ENCODE assay signal across 17 cellular contexts in the genomic region with DNA sequence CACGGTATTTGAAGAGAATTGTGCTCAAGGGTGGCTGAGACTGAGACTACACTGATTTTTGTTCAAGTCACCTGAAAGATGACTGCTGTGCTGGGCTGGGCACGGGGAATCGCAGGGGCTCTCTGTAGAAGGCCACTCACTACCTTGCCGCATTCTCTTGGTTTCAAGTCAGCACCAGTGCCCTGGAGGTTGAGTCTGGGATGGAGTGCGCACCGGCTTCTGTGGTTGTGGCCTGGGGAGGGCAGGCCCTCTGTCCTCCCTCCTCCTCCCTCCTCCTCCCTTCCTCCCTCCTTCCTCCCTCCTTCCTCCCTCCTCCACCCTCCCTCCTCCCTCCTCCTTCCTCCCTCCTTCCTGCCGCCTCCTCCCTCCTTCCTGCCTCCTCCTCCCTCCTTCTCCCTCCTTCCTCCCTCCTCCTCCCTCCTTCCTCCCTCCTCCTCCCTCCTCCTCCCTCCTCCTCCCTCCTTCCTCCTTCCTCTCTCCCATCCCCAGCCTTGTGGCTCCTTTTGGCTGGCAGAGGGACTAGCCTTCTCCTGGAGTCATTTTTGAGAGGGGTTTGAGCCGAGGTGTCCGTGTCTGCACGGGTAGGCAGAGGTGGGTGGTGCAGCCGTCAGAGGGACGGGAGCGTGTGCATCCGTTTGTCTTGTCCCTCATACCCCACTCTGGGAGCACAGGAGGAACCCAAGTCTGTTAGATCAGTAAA. TPM values are rescaled to one million over a fixed set of nuclear protein-coding genes. Genes with fewer than 3 reads are reported as not detected.
DNase-seq lines count a peak whose midpoint lies in the region; ATAC-seq and TF ChIP-seq lines count a peak whose summit lies in the region.
"Had no signal": no experiment of that assay in that cellular context is flagged by ENCODE, and none has a peak within 500 bp of the region (broad histone marks: within the 10 kb centered on the region; RNA-seq: fewer than 3 reads in every experiment).

No MANE protein-coding gene starts in this region.

- no peak overlapping the region for H3K18ac ChIP-seq in mesendoderm (ENCODE audit: low read length)

- H2BK15ac ChIP-seq in mesendoderm (replicated peaks; ENCODE audit: low read depth): no peak overlapping the region

- H3K36me3 ChIP-seq in CD4-positive, CD25-positive, alpha-beta regulatory T cell (ENCODE audit: control insufficient read depth, insufficient read depth, low read length): peaks cover 86% of the 10 kb centered on the region
- H3K36me3 ChIP-seq in RWPE2 (ENCODE audit: low read depth) (peaks cover 93% of the 10 kb centered on the region), mesendoderm (ENCODE audit: control insufficient read depth, insufficient read depth, low read length) (peaks cover 31% of the 10 kb centered on the region), BE2C (peaks cover 11% of the 10 kb centered on the region)

- H3K4me1 Mint-ChIP-seq in activated CD4-positive, alpha-beta T cell treated with anti-CD3 and anti-CD28 coated beads, Interleukin-2, amount 10 ng/mL, durations not matched to agents 24 days and 14 days: peaks cover 4% of the 10 kb centered on the region
- peaks cover 0 to 28% (median 8%) of the 10 kb centered on the region in 4 donors for H3K4me1 Mint-ChIP-seq in CD4-positive, CD25-positive, alpha-beta regulatory T cell

- no peaks in the 10 kb centered on the region for H3K9me3 Mint-ChIP-seq in activated CD4-positive, alpha-beta T cell treated with anti-CD3 and anti-CD28 coated beads, Interleukin-2, amount 10 ng/mL, durations not matched to agents 24 days and 14 days
- no peaks in the 10 kb centered on the region for H3K9me3 Mint-ChIP-seq in CD4-positive, CD25-positive, alpha-beta regulatory T cell

- no peak for ATAC-seq in CD4-positive, CD25-positive, alpha-beta regulatory T cell (ENCODE audit: low read depth in 2 of 2)
- ATAC-seq in RWPE2 (ENCODE audit: low read depth) (no peak), GM21390 (IDR thresholded peaks at IDR 0.05; ENCODE audit: unreplicated experiment) (no peak), HG03039 (IDR thresholded peaks at IDR 0.05; ENCODE audit: unreplicated experiment) (no peak)
- ATAC-seq: left colon, T-helper 17 cell had no signal

- H3K56ac ChIP-seq in mesendoderm (ENCODE audit: low read length): no peak overlapping the region

- no peaks in the 10 kb centered on the region for H3K27me3 Mint-ChIP-seq in activated CD4-positive, alpha-beta T cell treated with anti-CD3 and anti-CD28 coated beads, Interleukin-2, amount 10 ng/mL, durations not matched to agents 24 days and 14 days
- no peaks in the 10 kb centered on the region for H3K27me3 Mint-ChIP-seq in CD4-positive, CD25-positive, alpha-beta regulatory T cell
- H3K27me3 Mint-ChIP-seq: T-helper 17 cell had no signal

- peaks cover 64% of the 10 kb centered on the region for H3K36me3 Mint-ChIP-seq in activated CD4-positive, alpha-beta T cell treated with anti-CD3 and anti-CD28 coated beads, Interleukin-2, amount 10 ng/mL, durations not matched to agents 24 days and 14 days (ENCODE audit: low read depth)
- H3K36me3 Mint-ChIP-seq in CD4-positive, CD25-positive, alpha-beta regulatory T cell: peaks cover 28% of the 10 kb centered on the region

- H2AK5ac ChIP-seq in mesendoderm (ENCODE audit: low read length): no peak overlapping the region

- H2BK5ac ChIP-seq in mesendoderm (ENCODE audit: low read length): no peak overlapping the region

- H3K4me1 ChIP-seq in CD4-positive, CD25-positive, alpha-beta regulatory T cell (ENCODE audit: control insufficient read depth, insufficient read depth, low read length, poor library complexity, severe bottlenecking): no peaks in the 10 kb centered on the region
- H3K4me1 ChIP-seq in RWPE2 (ENCODE audit: insufficient read depth, poor library complexity, severe bottlenecking) (peaks cover 10% of the 10 kb centered on the region), mesendoderm (ENCODE audit: control insufficient read depth, low read depth, low read length) (no peaks in the 10 kb centered on the region), BE2C (no peaks in the 10 kb centered on the region)
- H3K4me1 ChIP-seq: transverse colon had no signal

- no peak overlapping the region for H3K23ac ChIP-seq in mesendoderm (ENCODE audit: low read length)

- H3K4me3 Mint-ChIP-seq in activated CD4-positive, alpha-beta T cell treated with anti-CD3 and anti-CD28 coated beads, Interleukin-2, amount 10 ng/mL, durations not matched to agents 24 days and 14 days: no peak overlapping the region
- H3K4me3 Mint-ChIP-seq in CD4-positive, CD25-positive, alpha-beta regulatory T cell: peak overlapping the region in 1 of 4 donors; percentile 44
- H3K4me3 Mint-ChIP-seq: T-helper 17 cell had no signal

- H3K9me3 ChIP-seq in CD4-positive, CD25-positive, alpha-beta regulatory T cell (ENCODE audit: control insufficient read depth in 2 of 2, low read length in 2 of 2): no peaks in the 10 kb centered on the region
- no peaks in the 10 kb centered on the region for H3K9me3 ChIP-seq in RWPE2 (ENCODE audit: severe bottlenecking)
- H3K9me3 ChIP-seq in BE2C: no peaks in the 10 kb centered on the region
- H3K9me3 ChIP-seq: transverse colon had no signal

- H4K5ac ChIP-seq in mesendoderm (ENCODE audit: low read length): no peak overlapping the region

- no peak overlapping the region for H3K4me2 ChIP-seq in mesendoderm (ENCODE audit: low read length)

- intact Hi-C loops in activated CD4-positive, alpha-beta T cell treated with anti-CD3 and anti-CD28 coated beads, Interleukin-2, amount 10 ng/mL, durations not matched to agents 24 days and 14 days (cut with micrococcal nuclease): no loop called here

- no peak overlapping the region for H2BK120ac ChIP-seq in mesendoderm (ENCODE audit: low read depth, low read length)

- no peak for DNase-seq in activated CD4-positive, alpha-beta T cell treated with anti-CD3 and anti-CD28 coated beads, Interleukin-2, amount 10 ng/mL, durations not matched to agents 24 days and 14 days
- no peak for DNase-seq in activated CD4-positive, alpha-beta T cell treated with anti-CD3 and anti-CD28 coated beads for 1 hour
- no peak for DNase-seq in CD4-positive, CD25-positive, alpha-beta regulatory T cell
- DNase-seq in RWPE2 (ENCODE audit: low spot score) (peak; percentile 48), mesendoderm (peak; percentile 14), BE2C (no peak)
- DNase-seq: activated CD4-positive, alpha-beta T cell treated with anti-CD3 and anti-CD28 coated beads for 4 hours; activated effector memory CD4-positive, alpha-beta T cell treated with Interleukin-2 at 50 U/mL for 16 hours; cerebellar nuclear complex; hippocampal formation; left colon; NCI-H1436; RPMI8226; T-helper 17 cell; transverse colon had no signal

- H3K4me3 ChIP-seq in CD4-positive, CD25-positive, alpha-beta regulatory T cell (ENCODE audit: low read depth, low read length): no peak overlapping the region
- H3K4me3 ChIP-seq in RWPE2 (ENCODE audit: severe bottlenecking): no peak overlapping the region
- H3K4me3 ChIP-seq in mesendoderm (ENCODE audit: low read length): no peak overlapping the region
- H3K4me3 ChIP-seq in BE2C (ENCODE audit: low read depth, low read length): no peak overlapping the region
- H3K4me3 ChIP-seq: transverse colon had no signal

- H3K79me2 ChIP-seq in mesendoderm (ENCODE audit: control insufficient read depth, insufficient read depth, low read length): no peaks in the 10 kb centered on the region

- no peak overlapping the region for H3K27ac ChIP-seq in CD4-positive, CD25-positive, alpha-beta regulatory T cell (ENCODE audit: insufficient read depth, low read length, poor library complexity, severe bottlenecking)
- no peak overlapping the region for H3K27ac ChIP-seq in RWPE2 (ENCODE audit: poor library complexity, severe bottlenecking)
- H3K27ac ChIP-seq in mesendoderm (ENCODE audit: low read depth, low read length): no peak overlapping the region
- H3K27ac ChIP-seq: transverse colon had no signal

- H3K9ac ChIP-seq in mesendoderm (ENCODE audit: low read length): no peak overlapping the region

- no CpG with 5 or more reads among the region's 14 CpGs for WGBS in mesendoderm (ENCODE audit: extremely low coverage, insufficient coverage, low lambda C conversion rate)

- TF ChIP-seq CTCF in RWPE2 (IDR thresholded peaks at IDR 0.05; ENCODE audit: poor library complexity, severe bottlenecking) (no peak), BE2C (IDR thresholded peaks at IDR 0.05; ENCODE audit: low read depth, low read length) (no peak)

- H3K4ac ChIP-seq in mesendoderm (ENCODE audit: low read depth, low read length): no peak overlapping the region

- peaks cover 2% of the 10 kb centered on the region for H3K79me1 ChIP-seq in mesendoderm (ENCODE audit: low read length)

- no peaks in the 10 kb centered on the region for H3K27me3 ChIP-seq in CD4-positive, CD25-positive, alpha-beta regulatory T cell (ENCODE audit: control insufficient read depth, insufficient read depth, low read length)
- H3K27me3 ChIP-seq in RWPE2 (ENCODE audit: insufficient read depth, poor library complexity, severe bottlenecking) (no peaks in the 10 kb centered on the region), mesendoderm (ENCODE audit: insufficient read depth, low read length, poor library complexity) (no peaks in the 10 kb centered on the region), BE2C (no peaks in the 10 kb centered on the region)
- H3K27me3 ChIP-seq: transverse colon had no signal

- H3K27ac Mint-ChIP-seq in activated CD4-positive, alpha-beta T cell treated with anti-CD3 and anti-CD28 coated beads, Interleukin-2, amount 10 ng/mL, durations not matched to agents 24 days and 14 days: peak overlapping the region; percentile 37
- H3K27ac Mint-ChIP-seq in CD4-positive, CD25-positive, alpha-beta regulatory T cell: peak overlapping the region in 2 of 3 donors; percentile 14 to 42

- H4K8ac ChIP-seq in mesendoderm (ENCODE audit: low read depth, low read length): no peak overlapping the region

RNA-seq across cellular contexts. Expression of a gene that starts 9.5 kb away (rescaled TPM):
- total RNA-seq in activated CD4-positive, alpha-beta T cell treated with anti-CD3 and anti-CD28 coated beads, Interleukin-2, amount 10 ng/mL, durations not matched to agents 24 days and 14 days: 164 and 171 TPM in 2 replicates
- 91.3 TPM for total RNA-seq in CD4-positive, CD25-positive, alpha-beta regulatory T cell
- 100 to 1,000 TPM; 156 to 184 (median 173) TPM for polyA plus RNA-seq in CD4-positive, CD25-positive, alpha-beta regulatory T cell
- polyA plus RNA-seq in mesendoderm (2013, experiment 1 of 2): 78.4 TPM
- 82.3 TPM for polyA plus RNA-seq in mesendoderm (2013, experiment 2 of 2)
- polyA plus RNA-seq in BE2C (2012; ENCODE audit: insufficient read depth, insufficient read length, low read depth): 113 TPM

RNA-seq across cellular contexts. Expression of a gene that starts 9.7 kb away (rescaled TPM):
- 9.0 and 11.1 TPM in 2 replicates for total RNA-seq in activated CD4-positive, alpha-beta T cell treated with anti-CD3 and anti-CD28 coated beads, Interleukin-2, amount 10 ng/mL, durations not matched to agents 24 days and 14 days
- total RNA-seq in CD4-positive, CD25-positive, alpha-beta regulatory T cell: 7.3 TPM
- polyA plus RNA-seq in CD4-positive, CD25-positive, alpha-beta regulatory T cell: 1 to 10 TPM; 1.3 to 3.2 (median 2.1) TPM
- polyA plus RNA-seq in mesendoderm (2013, experiment 1 of 2): 2.1 TPM
- polyA plus RNA-seq in mesendoderm (2013, experiment 2 of 2): 1.6 TPM
- polyA plus RNA-seq in BE2C (2012; ENCODE audit: insufficient read depth, insufficient read length, low read depth): 4.4 TPM

RNA-seq across cellular contexts. Expression of a gene that starts 11.3 kb away (rescaled TPM):
- total RNA-seq in activated CD4-positive, alpha-beta T cell treated with anti-CD3 and anti-CD28 coated beads, Interleukin-2, amount 10 ng/mL, durations not matched to agents 24 days and 14 days: 22.3 and 24.2 TPM in 2 replicates
- total RNA-seq in CD4-positive, CD25-positive, alpha-beta regulatory T cell: 7.6 TPM
- polyA plus RNA-seq in CD4-positive, CD25-positive, alpha-beta regulatory T cell: 1 to 10 TPM; 6.3 to 9.7 (median 8.4) TPM
- polyA plus RNA-seq in mesendoderm (2013, experiment 1 of 2): 17.5 TPM
- polyA plus RNA-seq in mesendoderm (2013, experiment 2 of 2): 18.3 TPM
- polyA plus RNA-seq in BE2C (2012; ENCODE audit: insufficient read depth, insufficient read length, low read depth): 21.7 TPM

Comparison
In these comparisons a context has a peak if more than half of its experiments do, and no peak if none do; other contexts are left out.
1. DNase-seq: peak in RWPE2 (single experiment) and mesendoderm (single experiment); none in activated CD4-positive, alpha-beta T cell treated with anti-CD3 and anti-CD28 coated beads, Interleukin-2, amount 10 ng/mL, durations not matched to agents 24 days and 14 days (single experiment), activated CD4-positive, alpha-beta T cell treated with anti-CD3 and anti-CD28 coated beads for 1 hour (single experiment), CD4-positive, CD25-positive, alpha-beta regulatory T cell (0 of 3) and BE2C (single experiment).